8 cellular contexts compared by ENCODE assay signal in the genomic region with DNA sequence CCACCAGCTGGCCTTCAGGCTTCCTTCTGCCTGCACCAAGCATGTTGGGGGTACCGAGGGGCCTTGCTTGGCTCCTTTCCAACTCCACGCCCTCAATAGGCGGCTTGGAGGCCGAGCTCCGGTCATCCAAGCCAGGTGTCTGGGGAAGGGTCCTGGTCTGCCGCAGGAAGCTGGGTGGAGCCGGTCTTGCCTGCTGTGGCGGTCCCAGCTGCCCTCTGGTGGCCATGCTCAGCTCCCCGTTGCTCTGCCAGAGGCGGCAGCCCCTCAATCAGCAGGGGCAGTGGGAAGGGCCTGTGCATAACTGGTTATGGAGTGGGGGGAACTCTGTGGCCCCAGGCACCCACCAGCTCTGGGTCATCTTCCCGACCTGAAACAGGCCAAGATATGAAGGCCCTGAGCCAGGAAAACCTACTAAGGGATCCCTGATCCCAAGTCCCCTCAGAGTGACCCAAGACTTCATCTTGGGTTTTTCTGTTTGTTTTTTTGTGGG. TPM values are rescaled to one million over a fixed set of nuclear protein-coding genes. Genes with fewer than 3 reads are reported as not detected.
DNase-seq lines count a peak whose midpoint lies in the region; ATAC-seq and TF ChIP-seq lines count a peak whose summit lies in the region.

No MANE protein-coding gene starts in this region.

- TF ChIP-seq CTCF in BE2C (IDR thresholded peaks at IDR 0.05; ENCODE audit: low read depth, low read length) (peak; percentile 97), activated B cell treated with CpG ODN at 0.5 μM for 24 hours (IDR thresholded peaks at IDR 0.05) (no peak), fibroblast of villous mesenchyme (IDR thresholded peaks at IDR 0.05; ENCODE audit: insufficient read depth, low read depth, low read length) (peak; percentile 87)

- no peaks in the 10 kb centered on the region for H3K27me3 Mint-ChIP-seq in activated B cell treated with CpG ODN at 0.5 μM for 24 hours

- H3K27me3 ChIP-seq in BE2C = no peaks in the 10 kb centered on the region

- no peak overlapping the region for H3K27ac Mint-ChIP-seq in activated B cell treated with CpG ODN at 0.5 μM for 24 hours

- no peaks in the 10 kb centered on the region for H3K9me3 ChIP-seq in BE2C

- H3K4me3 ChIP-seq in BE2C (ENCODE audit: low read depth, low read length) (no peak overlapping the region), fibroblast of villous mesenchyme (ENCODE audit: low read depth, low read length) (no peak overlapping the region)

- H3K36me3 Mint-ChIP-seq in activated B cell treated with CpG ODN at 0.5 μM for 24 hours (ENCODE audit: low read depth) = no peaks in the 10 kb centered on the region

- intact Hi-C loops in activated B cell treated with CpG ODN at 0.5 μM for 24 hours (cut with micrococcal nuclease) = loop anchor here (1.0 to 2.0 kb wide), 2 partner anchors 43 to 283 kb away; no protein-coding TSS in a partner anchor
- intact Hi-C loops in posterior vena cava (cut with DNase I) = loop anchor here (2.0 kb wide), 1 partner anchor 43 kb away; no protein-coding TSS in a partner anchor

- no peak overlapping the region for H3K4me3 Mint-ChIP-seq in activated B cell treated with CpG ODN at 0.5 μM for 24 hours

- no peaks in the 10 kb centered on the region for H3K9me3 Mint-ChIP-seq in activated B cell treated with CpG ODN at 0.5 μM for 24 hours

- peaks cover 5% of the 10 kb centered on the region for H3K36me3 ChIP-seq in BE2C

- peaks cover 55% of the 10 kb centered on the region for H3K4me1 ChIP-seq in BE2C

- H3K4me1 Mint-ChIP-seq in activated B cell treated with CpG ODN at 0.5 μM for 24 hours = peaks cover 8% of the 10 kb centered on the region

- DNase-seq in BE2C (peak; percentile 94), HEK293T (ENCODE audit: extremely low spot score) (peak; percentile 78), activated B cell treated with CpG ODN at 0.5 μM for 24 hours (peak; percentile 43), fibroblast of villous mesenchyme (ENCODE audit: low read depth) (peak; percentile 70), posterior vena cava (ENCODE audit: low spot score) (peak; percentile 88), NOMO-1 treated with dmso at 0.1 percent for 144 hours (lab: John Stamatoyannopoulos, UW; ENCODE audit: unreplicated experiment) (no peak)

- POLR2A ChIA-PET in HEK293T (lab: Yijun Ruan, JAX) = interaction anchor here (1.1 to 3.8 kb wide), 4 partner anchors 25 to 42 kb away, joined by 3 to 18 read pairs (median 6); no protein-coding TSS in a partner anchor
- POLR2A ChIA-PET in activated B cell treated with CpG ODN at 0.5 μM for 24 hours (lab: Charles Lee) = no interaction called here

- ATAC-seq in activated B cell treated with CpG ODN at 0.5 μM for 24 hours (ENCODE audit: low read depth) (no peak), GM18498 (IDR thresholded peaks at IDR 0.05; ENCODE audit: unreplicated experiment) (no peak), GM18907 (IDR thresholded peaks at IDR 0.05; ENCODE audit: unreplicated experiment) (no peak)

- CTCF ChIA-PET in HEK293T (lab: Yijun Ruan, JAX) (interaction anchor here (0.6 to 3.8 kb wide), 18 partner anchors 8 to 289 kb away, joined by 3 to 35 read pairs (median 5); no protein-coding TSS in a partner anchor), activated B cell treated with CpG ODN at 0.5 μM for 24 hours (lab: Charles Lee) (interaction anchor here (0.5 to 3.3 kb wide), 7 partner anchors 39 to 713 kb away, joined by 3 to 33 read pairs (median 3); no protein-coding TSS in a partner anchor)

TF ChIP-seq in HEK293T, 16 proteins besides CTCF, POLR2A, EP300 and RAD21:
- TF ChIP-seq FOXM1 (IDR thresholded peaks at IDR 0.05; ENCODE audit: borderline replicate concordance) (no peak), CTBP1 (IDR thresholded peaks at IDR 0.05; ENCODE audit: borderline replicate concordance) (no peak), NFRKB (IDR thresholded peaks at IDR 0.05) (no peak), BHLHE40 (IDR thresholded peaks at IDR 0.05; ENCODE audit: borderline replicate concordance) (no peak), FOXA1 (IDR thresholded peaks at IDR 0.05) (no peak), ELF4 (IDR thresholded peaks at IDR 0.05) (no peak), HDGF (IDR thresholded peaks at IDR 0.05; ENCODE audit: borderline replicate concordance) (no peak)
TF ChIP-seq in HEK293T: peak in this region for 0.

RNA-seq across cellular contexts. Expression of a gene that starts 3.2 kb away (rescaled TPM):
- 335 TPM for polyA plus RNA-seq in BE2C (2012; ENCODE audit: insufficient read depth, insufficient read length, low read depth)
- total RNA-seq in activated B cell treated with CpG ODN at 0.5 μM for 24 hours (2.3 and 6.5 TPM in 2 replicates), fibroblast of villous mesenchyme (6.0 and 8.4 TPM in 2 replicates), posterior vena cava (10 to 100 TPM; 20.1 to 21.3 TPM)

RNA-seq across cellular contexts. Expression of a gene that starts 7.5 kb away (rescaled TPM):
- 8.0 TPM for polyA plus RNA-seq in BE2C (2012; ENCODE audit: insufficient read depth, insufficient read length, low read depth)
- total RNA-seq in activated B cell treated with CpG ODN at 0.5 μM for 24 hours (46.1 and 47.2 TPM in 2 replicates), fibroblast of villous mesenchyme (30.2 and 32.5 TPM in 2 replicates), posterior vena cava (10 to 100 TPM; 28.4 to 31.1 TPM)
